23 cellular contexts compared by ENCODE assay signal in genomic region chr1:209257021-209257420, GRCh38.
DNase-seq lines count a peak whose midpoint lies in the region; ATAC-seq lines count a peak whose summit lies in the region.
"Had no signal": no experiment of that assay in that cellular context is flagged by ENCODE, and none has a peak within 500 bp of the region (broad histone marks: within the 10 kb centered on the region; RNA-seq: fewer than 3 reads in every experiment).

No MANE protein-coding gene starts in this region.

- H3K27me3 Mint-ChIP-seq in activated naive CD4-positive, alpha-beta T cell treated with anti-CD3 and anti-CD28 coated beads for 36 hours (ENCODE audit: low read depth) = peaks cover 4% of the 10 kb centered on the region

- ATAC-seq in HG02852 (IDR thresholded peaks at IDR 0.05; ENCODE audit: unreplicated experiment) = no peak
- ATAC-seq: GM12878, K562, Panc1, T-cell had no signal

- H3K9me3 Mint-ChIP-seq in activated naive CD4-positive, alpha-beta T cell treated with anti-CD3 and anti-CD28 coated beads for 36 hours = peaks cover 15% of the 10 kb centered on the region

- no peaks in the 10 kb centered on the region for H3K36me3 Mint-ChIP-seq in activated naive CD4-positive, alpha-beta T cell treated with anti-CD3 and anti-CD28 coated beads for 36 hours (ENCODE audit: low read depth)
- H3K36me3 Mint-ChIP-seq: CD4-positive, alpha-beta memory T cell; T-cell had no signal

- H3K4me1 Mint-ChIP-seq in activated naive CD4-positive, alpha-beta T cell treated with anti-CD3 and anti-CD28 coated beads for 36 hours (ENCODE audit: low read depth) = no peaks in the 10 kb centered on the region
- H3K4me1 Mint-ChIP-seq: CD4-positive, alpha-beta memory T cell; T-cell had no signal

- intact Hi-C loops in activated naive CD4-positive, alpha-beta T cell treated with anti-CD3 and anti-CD28 coated beads for 36 hours (cut with micrococcal nuclease) = no loop called here

- H3K27ac Mint-ChIP-seq in activated naive CD4-positive, alpha-beta T cell treated with anti-CD3 and anti-CD28 coated beads for 36 hours = no peak overlapping the region
- H3K27ac Mint-ChIP-seq: CD4-positive, alpha-beta memory T cell; T-cell had no signal

- CTCF ChIA-PET in activated naive CD4-positive, alpha-beta T cell treated with anti-CD3 and anti-CD28 coated beads for 36 hours (lab: Charles Lee) = interaction anchor here (1.2 kb wide), 1 partner anchor 8 kb away, joined by 4 read pairs; no protein-coding TSS in a partner anchor

- DNase-seq in NCI-H2107 (lab: John Stamatoyannopoulos, UW) (peak; percentile 42), NCI-H2227 treated with DMSO at 0.1 percent for 48 hours (lab: John Stamatoyannopoulos, UW) (peak; percentile 91), NCI-H524 treated with DMSO at 0.1 percent for 48 hours (lab: John Stamatoyannopoulos, UW) (peak; percentile 38), retina (peak; percentile 38), AG08396 (ENCODE audit: low spot score) (no peak)
- DNase-seq in activated naive CD4-positive, alpha-beta T cell treated with anti-CD3 and anti-CD28 coated beads for 36 hours = no peak
- DNase-seq: C1 segment of cervical spinal cord; Caco-2; CD4-positive, alpha-beta memory T cell; EL; GDM1; HCEC 1CT; Kasumi-1; NCI-H1105; NCI-H1694; NCI-H2029 treated with DMSO at 0.1 percent for 48 hours; NCI-H526; SHP77; T-cell had no signal

- no peak overlapping the region for H3K4me3 Mint-ChIP-seq in activated naive CD4-positive, alpha-beta T cell treated with anti-CD3 and anti-CD28 coated beads for 36 hours
- H3K4me3 Mint-ChIP-seq: CD4-positive, alpha-beta memory T cell; T-cell had no signal

Comparison
In these comparisons a context has a peak if more than half of its experiments do, and no peak if none do; other contexts are left out.
1. DNase-seq: peak in NCI-H2107 (single experiment), NCI-H2227 treated with DMSO at 0.1 percent for 48 hours (single experiment), NCI-H524 treated with DMSO at 0.1 percent for 48 hours (single experiment) and retina (single experiment); none in activated naive CD4-positive, alpha-beta T cell treated with anti-CD3 and anti-CD28 coated beads for 36 hours (single experiment) and AG08396 (single experiment).